Comparison of ENCODE assay signal across 1 cellular context in the genomic region with DNA sequence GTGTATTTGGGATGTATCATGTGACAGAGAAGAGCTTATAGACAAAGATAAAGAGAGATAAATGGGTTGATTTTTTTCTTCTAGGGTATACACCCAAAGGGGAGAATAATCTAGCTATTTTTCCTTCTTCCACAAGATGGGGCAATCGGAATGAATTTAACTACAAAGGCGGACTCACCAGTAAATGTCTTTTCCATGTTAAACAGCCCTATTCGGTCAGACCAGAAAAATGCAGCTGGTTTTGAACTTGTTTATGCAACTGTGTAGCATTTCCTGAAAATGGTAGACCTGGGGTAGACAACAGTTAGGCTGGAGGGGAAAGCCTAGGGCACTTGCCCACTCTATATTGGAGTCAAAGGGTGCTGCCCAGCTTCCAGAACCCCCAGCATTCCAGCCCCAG.
TF ChIP-seq lines count a peak whose summit lies in the region.

No MANE protein-coding gene starts in this region.

TF ChIP-seq in IMR-90, 13 proteins besides CTCF, POLR2A, EP300 and RAD21 (continued from another document):
- TF ChIP-seq CEBPB (IDR thresholded peaks at IDR 0.05; ENCODE audit: low read depth, low read length) (no peak), NFE2L2 (IDR thresholded peaks at IDR 0.05; ENCODE audit: low read depth, low read length) (no peak)
